ENCODE assay signal across 22 cellular contexts in genomic region chr18:76959605-76960004, GRCh38.
DNase-seq lines count a peak whose midpoint lies in the region; ATAC-seq and TF ChIP-seq lines count a peak whose summit lies in the region.
"Had no signal": no experiment of that assay in that cellular context is flagged by ENCODE, and none has a peak within 500 bp of the region (broad histone marks: within the 10 kb centered on the region; RNA-seq: fewer than 3 reads in every experiment).

No MANE protein-coding gene starts in this region.

- no peak for ATAC-seq in left cardiac atrium
- no peak for ATAC-seq in activated B cell treated with CpG ODN at 0.5 μM for 24 hours (ENCODE audit: low read depth)
- ATAC-seq in GM21528 (IDR thresholded peaks at IDR 0.05; ENCODE audit: low FRiP score, unreplicated experiment): no peak
- ATAC-seq: Right ventricle myocardium inferior had no signal

- DNase-seq in cardiac muscle cell (ENCODE audit: low read depth in 1 of 2, low spot score in 1 of 2) (no peak), left cardiac atrium (no peak), activated B cell treated with CpG ODN at 0.5 μM for 24 hours (no peak), nephron progenitor cell (no peak), cerebellar nuclear complex (lab: John Stamatoyannopoulos, UW) (no peak)
- DNase-seq in activated naive CD4-positive, alpha-beta T cell treated with anti-CD3 and anti-CD28 coated beads for 36 hours: no peak
- DNase-seq: Caco-2; CD4-positive, alpha-beta memory T cell; DMS 273 treated with DMSO at 0.1 percent for 48 hours; DND-41; GOT3; HFFc6; MM.1S; NCI-H446 treated with DMSO at 0.1 percent for 48 hours; NCI-H526 treated with DMSO at 0.1 percent for 48 hours; PC-9 had no signal

- H3K27me3 Mint-ChIP-seq in activated B cell treated with CpG ODN at 0.5 μM for 24 hours: no peaks in the 10 kb centered on the region
- no peaks in the 10 kb centered on the region for H3K27me3 Mint-ChIP-seq in nephron progenitor cell (ENCODE audit: low read depth, poor library complexity)
- no peaks in the 10 kb centered on the region for H3K27me3 Mint-ChIP-seq in activated naive CD4-positive, alpha-beta T cell treated with anti-CD3 and anti-CD28 coated beads for 36 hours (ENCODE audit: low read depth)
- H3K27me3 Mint-ChIP-seq: CD4-positive, alpha-beta memory T cell had no signal

- CTCF ChIA-PET in activated B cell treated with CpG ODN at 0.5 μM for 24 hours (lab: Charles Lee): interaction anchor here (1.7 to 9.9 kb wide), 2 partner anchors 23 to 252 kb away, joined by 6 to 94 read pairs; no protein-coding TSS in a partner anchor
- CTCF ChIA-PET in activated naive CD4-positive, alpha-beta T cell treated with anti-CD3 and anti-CD28 coated beads for 36 hours (lab: Charles Lee): interaction anchor here (2.6 kb wide), 1 partner anchor 156 kb away, joined by 8 read pairs; no protein-coding TSS in a partner anchor

- POLR2A ChIA-PET in activated B cell treated with CpG ODN at 0.5 μM for 24 hours (lab: Charles Lee): interaction anchor here (0.8 to 1.3 kb wide), 2 partner anchors 22 to 37 kb away, joined by 4 to 7 read pairs; no protein-coding TSS in a partner anchor

- H3K4me3 ChIP-seq in cardiac muscle cell: no peak overlapping the region
- H3K4me3 ChIP-seq: BLaER1, HAP-1, PC-9, SJCRH30 had no signal

- H3K9me3 Mint-ChIP-seq in activated B cell treated with CpG ODN at 0.5 μM for 24 hours: no peaks in the 10 kb centered on the region
- peaks cover 34% of the 10 kb centered on the region for H3K9me3 Mint-ChIP-seq in nephron progenitor cell
- H3K9me3 Mint-ChIP-seq in activated naive CD4-positive, alpha-beta T cell treated with anti-CD3 and anti-CD28 coated beads for 36 hours: no peaks in the 10 kb centered on the region
- H3K9me3 Mint-ChIP-seq: CD4-positive, alpha-beta memory T cell; HFFc6 had no signal

- intact Hi-C loops in left cardiac atrium (cut with DNase I) (no loop called here), activated B cell treated with CpG ODN at 0.5 μM for 24 hours (cut with micrococcal nuclease) (loop anchor here (5.0 kb wide), 1 partner anchor 137 kb away; the partner anchor contains the start of gene ZNF236)
- intact Hi-C loops in activated naive CD4-positive, alpha-beta T cell treated with anti-CD3 and anti-CD28 coated beads for 36 hours (cut with micrococcal nuclease): no loop called here

- no peaks in the 10 kb centered on the region for H3K4me1 ChIP-seq in cardiac muscle cell (ENCODE audit: low read depth)
- H3K4me1 ChIP-seq: Caco-2, SJCRH30 had no signal

- H3K9me3 ChIP-seq in cardiac muscle cell (ENCODE audit: low read depth): no peaks in the 10 kb centered on the region
- H3K9me3 ChIP-seq: Caco-2, HAP-1, SJCRH30 had no signal

- peak overlapping the region; percentile 18 for H3K27ac ChIP-seq in cardiac muscle cell
- H3K27ac ChIP-seq: BLaER1, KMS-11, PC-9, SJCRH30 had no signal

- H3K36me3 Mint-ChIP-seq in activated B cell treated with CpG ODN at 0.5 μM for 24 hours (ENCODE audit: low read depth): peaks cover 80% of the 10 kb centered on the region
- peaks cover 15% of the 10 kb centered on the region for H3K36me3 Mint-ChIP-seq in nephron progenitor cell (ENCODE audit: low read depth)
- H3K36me3 Mint-ChIP-seq in activated naive CD4-positive, alpha-beta T cell treated with anti-CD3 and anti-CD28 coated beads for 36 hours (ENCODE audit: low read depth): peaks cover 55% of the 10 kb centered on the region

- H3K27ac Mint-ChIP-seq in activated B cell treated with CpG ODN at 0.5 μM for 24 hours (peak overlapping the region; percentile 39), nephron progenitor cell (peak overlapping the region; percentile 74)
- no peak overlapping the region for H3K27ac Mint-ChIP-seq in activated naive CD4-positive, alpha-beta T cell treated with anti-CD3 and anti-CD28 coated beads for 36 hours
- H3K27ac Mint-ChIP-seq: HFFc6 had no signal

- H3K4me3 Mint-ChIP-seq in activated B cell treated with CpG ODN at 0.5 μM for 24 hours (no peak overlapping the region), nephron progenitor cell (no peak overlapping the region)
- no peak overlapping the region for H3K4me3 Mint-ChIP-seq in activated naive CD4-positive, alpha-beta T cell treated with anti-CD3 and anti-CD28 coated beads for 36 hours
- H3K4me3 Mint-ChIP-seq: CD4-positive, alpha-beta memory T cell; HFFc6 had no signal

- no peaks in the 10 kb centered on the region for H3K27me3 ChIP-seq in cardiac muscle cell
- H3K27me3 ChIP-seq: BLaER1, SJCRH30 had no signal

- H3K36me3 ChIP-seq in cardiac muscle cell: peaks cover 4% of the 10 kb centered on the region
- H3K36me3 ChIP-seq: SJCRH30 had no signal

- H3K4me1 Mint-ChIP-seq in activated B cell treated with CpG ODN at 0.5 μM for 24 hours (peaks cover 2% of the 10 kb centered on the region), nephron progenitor cell (peaks cover 13% of the 10 kb centered on the region)
- H3K4me1 Mint-ChIP-seq in activated naive CD4-positive, alpha-beta T cell treated with anti-CD3 and anti-CD28 coated beads for 36 hours (ENCODE audit: low read depth): peaks cover 16% of the 10 kb centered on the region

- TF ChIP-seq CTCF in cardiac muscle cell (IDR thresholded peaks at IDR 0.05; ENCODE audit: low read depth, low read length): no peak
- no peak for TF ChIP-seq CTCF in activated B cell treated with CpG ODN at 0.5 μM for 24 hours (IDR thresholded peaks at IDR 0.05)
- TF ChIP-seq CTCF in nephron progenitor cell (IDR thresholded peaks at IDR 0.05): no peak
